8 cellular contexts compared by ENCODE assay signal in the genomic region with DNA sequence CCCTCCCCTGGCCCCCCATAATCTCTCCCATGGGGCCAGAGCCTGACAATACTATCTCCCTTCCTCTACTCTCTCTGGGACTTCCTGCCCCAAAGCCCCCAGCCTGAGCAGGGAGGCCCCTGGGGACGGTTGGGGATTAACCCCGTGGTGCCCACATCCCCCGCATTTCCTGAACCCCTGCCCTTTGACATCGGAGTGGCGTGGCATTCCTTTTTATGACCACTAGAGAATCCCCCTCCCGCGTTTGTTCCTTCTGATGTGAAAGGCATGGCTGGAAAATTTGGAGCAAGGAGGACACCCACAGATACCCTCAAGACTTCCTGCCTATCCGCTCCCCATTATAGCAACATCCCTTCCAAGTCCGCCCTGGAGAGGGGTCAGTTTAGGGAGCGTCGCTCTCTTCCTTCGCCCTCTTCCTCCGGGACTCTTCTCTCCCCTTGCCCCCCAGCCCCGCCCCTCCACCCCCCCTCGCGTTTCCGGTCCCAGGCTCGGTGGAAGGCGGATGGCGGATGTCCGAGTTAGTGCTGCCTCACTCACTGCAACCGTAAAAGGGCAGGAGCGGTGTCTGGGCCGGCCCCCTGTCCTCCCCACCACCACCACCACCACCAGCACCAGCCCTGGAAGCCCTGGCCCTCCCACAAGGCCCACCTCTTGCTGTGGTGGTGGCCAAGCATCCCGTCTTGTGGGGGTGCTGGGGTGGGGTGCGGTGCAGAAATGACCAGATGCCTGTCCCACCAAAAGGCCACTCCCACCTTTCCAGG. TPM values are rescaled to one million over a fixed set of nuclear protein-coding genes. Genes with fewer than 3 reads are reported as not detected.
DNase-seq lines count a peak whose midpoint lies in the region; TF ChIP-seq lines count a peak whose summit lies in the region.

No MANE protein-coding gene starts in this region.

- H3K27me3 ChIP-seq in BJ (ENCODE audit: control insufficient read depth, insufficient read depth, low read length) (no peaks in the 10 kb centered on the region), iPS-15b (ENCODE audit: control insufficient read depth, insufficient read depth, low read length) (no peaks in the 10 kb centered on the region)

- peaks cover 6% of the 10 kb centered on the region for H3K4me1 ChIP-seq in iPS-15b (ENCODE audit: control insufficient read depth, insufficient read depth, low read length)

- POLR2A ChIA-PET in BJ (lab: Charles Lee) = no interaction called here

- H3K9me3 ChIP-seq in iPS-15b (ENCODE audit: control insufficient read depth, insufficient read depth, low read length) = no peaks in the 10 kb centered on the region

- TF ChIP-seq CTCF in BJ (IDR thresholded peaks at IDR 0.05; ENCODE audit: insufficient read depth, low read depth, low read length) = no peak

- peak overlapping the region; percentile 76 for H3K9ac ChIP-seq in iPS-15b (ENCODE audit: low read depth, low read length)

- CTCF ChIA-PET in BJ (lab: Yijun Ruan, JAX) = interaction anchor here (1.0 to 1.9 kb wide), 5 partner anchors 17 to 133 kb away, joined by 3 to 9 read pairs (median 6); partner anchors contain the start of gene EML2

- H3K4me3 ChIP-seq in BJ (ENCODE audit: low read depth, low read length) (peak overlapping the region; percentile 59), iPS-15b (ENCODE audit: low read depth, low read length) (peak overlapping the region; percentile 96), skeletal muscle cell (ENCODE audit: low read depth, low read length) (peak overlapping the region; percentile 99)

- H3K36me3 ChIP-seq in BJ (ENCODE audit: control insufficient read depth, insufficient read depth, low read length) = no peaks in the 10 kb centered on the region
- H3K36me3 ChIP-seq in iPS-15b (ENCODE audit: control insufficient read depth, insufficient read depth, low read length) = no peaks in the 10 kb centered on the region

- TF ChIP-seq POLR2A in GM19099 (IDR thresholded peaks at IDR 0.05; ENCODE audit: extremely low read depth, insufficient read length, low read depth) = peak; percentile 52

- DNase-seq in BJ (ENCODE audit: low read depth) (no peak), NOMO-1 treated with dmso at 0.1 percent for 144 hours (lab: John Stamatoyannopoulos, UW; ENCODE audit: unreplicated experiment) (peak; percentile 22), astrocyte of the hippocampus (ENCODE audit: low read depth, low spot score) (peak; percentile 90), skeletal muscle cell (ENCODE audit: low read depth) (no peak), NCI-H146 treated with DMSO at 0.1 percent for 48 hours (lab: John Stamatoyannopoulos, UW; ENCODE audit: unreplicated experiment) (no peak)
- no peak for DNase-seq in stimulated activated CD4-positive, alpha-beta T cell treated with anti-CD3 and anti-CD28 coated beads, Interleukin-1b, Interleukin-23, amount 100 ng/mL, for 48 hours

RNA-seq across cellular contexts. Expression of gene VASP, which starts 1.8 kb away (rescaled TPM):
- 110 and 117 TPM in 2 replicates for polyA plus RNA-seq in BJ (2011; rRNA removed)
- polyA minus RNA-seq in BJ (2011; rRNA and poly(A)+ RNA removed) = 119 and 157 TPM in 2 replicates

RNA-seq across cellular contexts. Expression of gene PPM1N, which starts 10.9 kb away (rescaled TPM):
- 1.0 and 1.2 TPM in 2 replicates for polyA plus RNA-seq in BJ (2011; rRNA removed)
- 0.66 TPM in 1 of 2 replicates, not detected in the other for polyA minus RNA-seq in BJ (2011; rRNA and poly(A)+ RNA removed)

RNA-seq across cellular contexts. Expression of gene RTN2, which starts 12.3 kb away (rescaled TPM):
- polyA plus RNA-seq in BJ (2011; rRNA removed) = 27.3 and 42.3 TPM in 2 replicates
- polyA minus RNA-seq in BJ (2011; rRNA and poly(A)+ RNA removed) = 19.1 and 27.1 TPM in 2 replicates

RNA-seq across cellular contexts. Expression of gene FOSB, which starts 41.3 kb away (rescaled TPM):
- polyA plus RNA-seq in BJ (2011; rRNA removed) = 2.6 and 4.5 TPM in 2 replicates
- polyA minus RNA-seq in BJ (2011; rRNA and poly(A)+ RNA removed) = 10.1 and 15.8 TPM in 2 replicates

Comparison
In these comparisons a context has a peak if more than half of its experiments do, and no peak if none do; other contexts are left out.
1. DNase-seq: peak in NOMO-1 treated with dmso at 0.1 percent for 144 hours (single experiment) and astrocyte of the hippocampus (single experiment); none in BJ (single experiment), skeletal muscle cell (single experiment), NCI-H146 treated with DMSO at 0.1 percent for 48 hours (single experiment) and stimulated activated CD4-positive, alpha-beta T cell treated with anti-CD3 and anti-CD28 coated beads, Interleukin-1b, Interleukin-23, amount 100 ng/mL, for 48 hours (single experiment).
2. Peak in every context shown above with its lines, with median percentiles within 50 percentile points of each other: H3K4me3 ChIP-seq.